Comparison of ENCODE assay signal across 13 cellular contexts in genomic region chrX:112718755-112719154, GRCh38. TPM values are rescaled to one million over a fixed set of nuclear protein-coding genes. Genes with fewer than 3 reads are reported as not detected.
DNase-seq lines count a peak whose midpoint lies in the region; ATAC-seq and TF ChIP-seq lines count a peak whose summit lies in the region.
"Not testable (repeated sequence)": the region's sequence is repeated elsewhere in the genome, so short reads cannot be mapped to it uniquely, and the experiment has no call there.
"Had no signal": no experiment of that assay in that cellular context is flagged by ENCODE, and none has a peak within 500 bp of the region (broad histone marks: within the 10 kb centered on the region; RNA-seq: fewer than 3 reads in every experiment).

No MANE protein-coding gene starts in this region.

- not testable (repeated sequence) for H3K27ac ChIP-seq in DND-41 (ENCODE audit: low read length); HUES48 (ENCODE audit: low read depth, low read length); hepatocyte

- not testable (repeated sequence) for H3K27ac Mint-ChIP-seq in mesothelial cell of epicardium
- peak overlapping the region; percentile 8 for H3K27ac Mint-ChIP-seq in osteocyte (ENCODE audit: unreplicated experiment)

- not testable (repeated sequence) for H3K9me2 ChIP-seq in hepatocyte (replicated peaks; ENCODE audit: insufficient read depth)

- H3K4me3 ChIP-seq in DND-41 (ENCODE audit: low read depth in 1 of 2, low read length in 2 of 2); hepatocyte: not testable (repeated sequence)
- peak overlapping the region; percentile 44 for H3K4me3 ChIP-seq in HUES48 (ENCODE audit: low read depth, low read length)

- not testable (repeated sequence) for ATAC-seq in DND-41 (ENCODE audit: insufficient read depth, low read depth)

- WGBS in hepatocyte (ENCODE audit: low lambda C conversion rate, missing lambda C conversion rate), result 56% methylated on average over 24 of the region's 24 CpGs

- H2AFZ ChIP-seq in DND-41 (ENCODE audit: low read depth, low read length); hepatocyte: not testable (repeated sequence)

- not testable (repeated sequence) for H3K9ac ChIP-seq in DND-41 (ENCODE audit: low read depth, low read length)
- H3K9ac ChIP-seq in HUES48 (ENCODE audit: low read depth, low read length), result peak overlapping the region; percentile 53; the same call in 1 of the 2 replicates

- H3K4me2 ChIP-seq in DND-41 (ENCODE audit: insufficient read depth, low read length), result not testable (repeated sequence)
- H3K4me2 ChIP-seq in hepatocyte, result peak overlapping the region; percentile 59

- H3K4me3 Mint-ChIP-seq in mesothelial cell of epicardium, result peak overlapping the region; percentile 44
- H3K4me3 Mint-ChIP-seq in osteocyte (ENCODE audit: unreplicated experiment), result peak overlapping the region; percentile 73

- H3K27me3 ChIP-seq in DND-41 (ENCODE audit: insufficient read depth, low read length, poor library complexity); HUES48 (ENCODE audit: control insufficient read depth, insufficient read depth, low read length); hepatocyte: not testable (repeated sequence)

- H3K27me3 Mint-ChIP-seq in mesothelial cell of epicardium (ENCODE audit: low read depth); osteocyte (ENCODE audit: unreplicated experiment): not testable (repeated sequence)

- H3K36me3 ChIP-seq in DND-41 (ENCODE audit: insufficient read depth, low read length); HUES48 (ENCODE audit: control insufficient read depth, insufficient read depth, low read length); hepatocyte (replicated peaks; ENCODE audit: insufficient read depth, low read depth): not testable (repeated sequence)

- peak; percentile 42 for DNase-seq in DND-41
- peak; percentile 4 for DNase-seq in NCI-H2227 treated with DMSO at 0.1 percent for 48 hours (lab: John Stamatoyannopoulos, UW)
- DNase-seq in ecto neural progenitor cell (ENCODE audit: low spot score), result peak; percentile 55
- DNase-seq in hepatocyte (ENCODE audit: low spot score); mesothelial cell of epicardium (ENCODE audit: low spot score in 2 of 2, unreplicated experiment in 2 of 2); osteocyte (ENCODE audit: extremely low spot score, unreplicated experiment): not testable (repeated sequence)

- H3K9me3 Mint-ChIP-seq in mesothelial cell of epicardium; osteocyte (ENCODE audit: unreplicated experiment): not testable (repeated sequence)

- H3K4me1 ChIP-seq in DND-41 (ENCODE audit: insufficient read depth, low read length); HUES48 (ENCODE audit: control insufficient read depth, insufficient read depth, low read length); hepatocyte (ENCODE audit: insufficient read depth): not testable (repeated sequence)

- not testable (repeated sequence) for H4K20me1 ChIP-seq in DND-41 (ENCODE audit: insufficient read depth, low read length); hepatocyte (ENCODE audit: insufficient read depth, poor library complexity, severe bottlenecking)

- H3K79me2 ChIP-seq in DND-41 (ENCODE audit: insufficient read depth, low read length); hepatocyte: not testable (repeated sequence)

- TF ChIP-seq CTCF in DND-41 (IDR thresholded peaks at IDR 0.05; ENCODE audit: borderline replicate concordance, extremely low read depth, low read length, poor library complexity, severe bottlenecking); hepatocyte (IDR thresholded peaks at IDR 0.05; ENCODE audit: poor library complexity); mesothelial cell of epicardium (IDR thresholded peaks at IDR 0.05; ENCODE audit: unreplicated experiment); osteocyte (IDR thresholded peaks at IDR 0.05): not testable (repeated sequence)

- not testable (repeated sequence) for H3K36me3 Mint-ChIP-seq in mesothelial cell of epicardium; osteocyte (ENCODE audit: unreplicated experiment)

- not testable (repeated sequence) for H3K9me3 ChIP-seq in DND-41 (ENCODE audit: insufficient read depth, low read length, severe bottlenecking); HUES48 (ENCODE audit: control insufficient read depth, insufficient read depth, low read length); hepatocyte (ENCODE audit: low read depth)

- not testable (repeated sequence) for H3K4me1 Mint-ChIP-seq in mesothelial cell of epicardium; osteocyte (ENCODE audit: unreplicated experiment)

RNA-seq across cellular contexts. Expression of gene LHFPL1, which starts 39.0 kb away (rescaled TPM):
- total RNA-seq in hepatocyte (0.24 and 0.63 TPM in 2 replicates), mesothelial cell of epicardium (1.1 to 1.9 TPM (median 1.4 TPM) in 3 replicates), osteocyte (0.19 and 0.21 TPM in 2 replicates)
- 0.17 and 0.19 TPM in 2 replicates for polyA plus RNA-seq in hepatocyte
- total RNA-seq: G401, HT-29, LHCN-M2, MCF 10A, NCI-H460 had no signal
- polyA plus RNA-seq: CD14-positive monocyte had no signal
